22 cellular contexts compared by ENCODE assay signal in genomic region chr21:33357177-33357576, GRCh38.
"Had no signal": no experiment of that assay in that cellular context is flagged by ENCODE, and none has a peak within 500 bp of the region (broad histone marks: within the 10 kb centered on the region; RNA-seq: fewer than 3 reads in every experiment).

No MANE protein-coding gene starts in this region.

- H3K4me3 Mint-ChIP-seq: activated CD4-positive, alpha-beta memory T cell treated with anti-CD3 and anti-CD28 coated beads for 36 hours; activated T-cell treated with anti-CD3 and anti-CD28 coated beads, Interleukin-2, amount 50 U/mL, for 24 hours; neural progenitor cell had no signal

- H3K4me2 ChIP-seq: hepatocyte, neural progenitor cell had no signal

- H3K4me3 ChIP-seq: breast epithelium, colonic mucosa, gastrocnemius medialis, hepatocyte, left ventricle myocardium inferior, lung, mucosa of descending colon, neural progenitor cell, SK-N-MC, spleen, thyroid gland, upper lobe of right lung had no signal

- H3K4me1 ChIP-seq: breast epithelium, neural progenitor cell had no signal

- ATAC-seq: gastrocnemius medialis, mucosa of descending colon, right cardiac atrium, upper lobe of right lung had no signal

- H3K27ac ChIP-seq: breast epithelium, colonic mucosa, gastrocnemius medialis, hepatocyte, left ventricle myocardium inferior, neural progenitor cell, SK-N-MC, thyroid gland, upper lobe of right lung had no signal

- H2AFZ ChIP-seq: hepatocyte, neural progenitor cell had no signal

- H3K27me3 ChIP-seq: breast epithelium, colonic mucosa, gastrocnemius medialis, hepatocyte, neural progenitor cell, spleen, thyroid gland, upper lobe of right lung had no signal

- H3K27ac Mint-ChIP-seq: activated CD4-positive, alpha-beta memory T cell treated with anti-CD3 and anti-CD28 coated beads for 36 hours; neural progenitor cell had no signal

- H3K9me3 ChIP-seq: breast epithelium, colonic mucosa, gastrocnemius medialis, left ventricle myocardium inferior, mucosa of descending colon, spleen, thyroid gland, upper lobe of right lung had no signal

- DNase-seq: activated CD4-positive, alpha-beta memory T cell treated with anti-CD3 and anti-CD28 coated beads for 36 hours; activated CD4-positive, alpha-beta T cell treated with anti-CD3 and anti-CD28 coated beads for 48 hours; activated CD8-positive, alpha-beta memory T cell treated with anti-CD3 and anti-CD28 coated beads, Interleukin-2, amount 50 U/mL, for 48 hours; activated T-cell treated with anti-CD3 and anti-CD28 coated beads, Interleukin-2, amount 50 U/mL, for 24 hours; amygdala; colonic mucosa; effector CD8-positive, alpha-beta T cell; gastrocnemius medialis; islet precursor cell; left ventricle myocardium inferior; mesendoderm; mucosa of descending colon; right cardiac atrium; spleen; stimulated activated naive CD4-positive, alpha-beta T cell treated with Interleukin-2 at 50 U/mL for 16 hours; thyroid gland; upper lobe of right lung had no signal

- H3K9me3 Mint-ChIP-seq: activated CD4-positive, alpha-beta memory T cell treated with anti-CD3 and anti-CD28 coated beads for 36 hours; activated T-cell treated with anti-CD3 and anti-CD28 coated beads, Interleukin-2, amount 50 U/mL, for 24 hours; neural progenitor cell had no signal

- H3K79me2 ChIP-seq: hepatocyte had no signal

- H3K36me3 ChIP-seq: colonic mucosa had no signal

- H3K9ac ChIP-seq: neural progenitor cell had no signal
